ENCODE assay signal across 8 cellular contexts in genomic region chr19:55674841-55675660, GRCh38.
DNase-seq lines count a peak whose midpoint lies in the region; ATAC-seq and TF ChIP-seq lines count a peak whose summit lies in the region.

TSS of gene EPN1 (plus strand) at chr19:55675226. CDS start at chr19:55678628, 3,402 bp downstream.

- ATAC-seq in GM19035 (IDR thresholded peaks at IDR 0.05; ENCODE audit: unreplicated experiment): peak; percentile 63
- ATAC-seq in HG03342 (IDR thresholded peaks at IDR 0.05; ENCODE audit: unreplicated experiment): peak; percentile 67

- H3K4me3 ChIP-seq in AG09309 (ENCODE audit: control insufficient read depth, low read depth, low read length): peak within 1 kb of the TSS; percentile 58

- no peak for TF ChIP-seq CTCF in AG09309 (IDR thresholded peaks at IDR 0.05; ENCODE audit: control insufficient read depth, insufficient read depth, low read depth, low read length, missing control alignments)

- peak; percentile 76 for DNase-seq in AG09309 (ENCODE audit: low read depth)
- DNase-seq in NCI-H446 (lab: John Stamatoyannopoulos, UW): peak; percentile 97 to 99
- DNase-seq in activated CD4-positive, CD25-positive, alpha-beta regulatory T cell treated with anti-CD3 and anti-CD28 coated beads, Interleukin-2, amount 50 U/mL, for 16 hours (ENCODE audit: low read depth, low spot score): peak; percentile 96
- peak; percentile 96 for DNase-seq in central memory CD4-positive, alpha-beta T cell
- DNase-seq in iris pigment epithelial cell (ENCODE audit: low read depth): peak; percentile 96
- peak; percentile 95 to 96 for DNase-seq in stimulated activated CD4-positive, alpha-beta T cell treated with anti-CD3 and anti-CD28 coated beads, Interleukin-12 subunit alpha, Interleukin-12 subunit beta, amount 100 ng/mL, for 24 hours (ENCODE audit: low read depth in 2 of 2)

Comparison
In these comparisons a context has a peak if more than half of its experiments do, and no peak if none do; other contexts are left out.
1. Peak in every context shown above with its lines: DNase-seq, ATAC-seq and H3K4me3 ChIP-seq.